31 cellular contexts compared by ENCODE assay signal in genomic region chr7:4202154-4202553, GRCh38.
"Had no signal": no experiment of that assay in that cellular context is flagged by ENCODE, and none has a peak within 500 bp of the region (broad histone marks: within the 10 kb centered on the region; RNA-seq: fewer than 3 reads in every experiment).

No MANE protein-coding gene starts in this region.

- H3K4me1 ChIP-seq: ascending aorta, Peyer's patch had no signal

- DNase-seq: activated CD4-positive, alpha-beta T cell treated with anti-CD3 and anti-CD28 coated beads for 1 hour; activated CD4-positive, alpha-beta T cell treated with anti-CD3 and anti-CD28 coated beads for 48 hours; activated CD4-positive, CD25-positive, alpha-beta regulatory T cell; activated CD8-positive, alpha-beta T cell treated with anti-CD3 and anti-CD28 coated beads for 36 hours; activated gamma-delta T cell; activated naive CD4-positive, alpha-beta T cell treated with Interleukin-2 at 50 U/mL for 16 hours; activated naive CD8-positive, alpha-beta T cell treated with anti-CD3 and anti-CD28 coated beads, Interleukin-2, amount 10 ng/mL, durations not matched to agents 7 days and 5 days; activated T-cell treated with anti-CD3 and anti-CD28 coated beads, Interleukin-2, amount 50 U/mL, for 1 hour; activated T-cell treated with anti-CD3 and anti-CD28 coated beads, Interleukin-2, amount 50 U/mL, for 72 hours; amygdala; Kasumi-1; KG1; MG63; NCI-H1092; NCI-H1436 treated with DMSO at 0.1 percent for 48 hours; NCI-H1694 treated with DMSO at 0.1 percent for 48 hours; NCI-H2029; NCI-H345; NCI-H524 treated with DMSO at 0.1 percent for 48 hours; NCI-H748 treated with DMSO at 0.1 percent for 48 hours; NK-92 treated with Interleukin-12 subunit alpha and Interleukin-12 subunit beta, amount 100 ng/mL, for 24 hours; PC-3; Peyer's patch; SIG-M5; T1000; WERI-Rb-1 had no signal

- H3K9me3 ChIP-seq: ascending aorta, MG63, Peyer's patch had no signal

- ATAC-seq: activated CD8-positive, alpha-beta T cell treated with anti-CD3 and anti-CD28 coated beads for 36 hours; activated T-cell treated with anti-CD3 and anti-CD28 coated beads, Interleukin-2, amount 50 U/mL, for 72 hours; activated T-helper 17 cell treated with anti-CD3 and anti-CD28 coated beads, Interleukin-2, amount 50 U/mL, for 72 hours; PC-3; Right ventricle myocardium inferior had no signal

- H3K36me3 ChIP-seq: cardiac muscle cell, MG63, Peyer's patch, WERI-Rb-1 had no signal

- H3K27me3 ChIP-seq: ascending aorta, cardiac muscle cell, MG63, Peyer's patch had no signal

- H3K27ac ChIP-seq: ascending aorta, cardiac muscle cell, Peyer's patch, RWPE1, WERI-Rb-1 had no signal

- H3K4me3 ChIP-seq: ascending aorta, cardiac muscle cell, MG63, Peyer's patch had no signal
